Comparison of ENCODE assay signal across 8 cellular contexts in the genomic region with DNA sequence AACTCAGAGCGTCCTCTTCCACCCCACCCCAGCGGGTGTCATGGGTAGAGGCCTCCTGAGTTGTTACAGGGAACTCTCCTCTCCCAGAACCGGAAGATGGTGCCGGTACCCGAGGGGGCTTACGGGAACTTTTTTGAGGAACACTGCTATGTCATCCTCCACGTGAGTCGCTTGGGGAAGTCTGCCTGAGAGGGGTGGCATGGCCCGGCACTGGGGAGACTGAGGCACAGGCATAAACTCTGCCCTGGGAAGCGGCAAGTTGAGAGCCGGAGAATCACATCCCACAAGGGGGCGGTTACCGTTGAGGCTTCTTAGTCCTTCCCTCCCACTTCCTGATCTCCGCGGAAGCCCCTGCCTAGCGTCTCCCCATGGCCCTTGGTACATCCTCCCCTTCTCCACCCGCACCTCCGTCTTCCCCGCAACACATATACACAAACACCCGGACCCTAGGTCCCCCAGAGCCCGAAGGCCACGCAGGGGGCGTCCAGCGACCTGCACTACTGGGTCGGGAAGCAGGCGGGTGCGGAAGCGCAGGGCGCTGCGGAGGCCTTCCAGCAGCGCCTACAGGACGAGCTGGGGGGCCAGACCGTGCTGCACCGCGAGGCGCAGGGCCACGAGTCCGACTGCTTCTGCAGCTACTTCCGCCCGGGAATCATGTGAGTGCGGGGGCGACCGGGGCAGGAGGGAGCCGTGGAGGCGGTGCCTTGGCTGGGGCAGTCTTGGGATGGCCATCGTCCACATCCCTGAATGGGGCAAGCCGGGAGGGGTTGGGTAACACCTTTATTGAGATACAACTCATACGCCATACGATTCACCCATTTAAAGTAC. TPM values are rescaled to one million over a fixed set of nuclear protein-coding genes. Genes with fewer than 3 reads are reported as not detected.
DNase-seq lines count a peak whose midpoint lies in the region; ATAC-seq and TF ChIP-seq lines count a peak whose summit lies in the region.

No MANE protein-coding gene starts in this region.

- H3K4me3 Mint-ChIP-seq in stimulated activated naive B cell treated with anti-CD40 and anti-IgM and Interleukin-4, amounts not matched to agents 10 μg/mL and 1 μg/mL and 100 μg/mL, for 72 hours, result peak overlapping the region; percentile 91 to 96

- peaks cover 35 to 52% of the 10 kb centered on the region in 2 donors for H3K4me1 Mint-ChIP-seq in stimulated activated naive B cell treated with anti-CD40 and anti-IgM and Interleukin-4, amounts not matched to agents 10 μg/mL and 1 μg/mL and 100 μg/mL, for 72 hours

- 2 to 11% methylated on average over 48 to 49 of the region's 49 CpGs for WGBS in esophagus, 2 donors

- TF ChIP-seq CTCF in GM12864 (IDR thresholded peaks at IDR 0.05; ENCODE audit: low read depth, low read length, missing control alignments), result peak; percentile 13

- DNase-seq in GM12864 (ENCODE audit: low read depth) (no peak), HEK293T (ENCODE audit: extremely low spot score) (peak; percentile 31), NCI-H2227 (lab: John Stamatoyannopoulos, UW; ENCODE audit: unreplicated experiment) (peak; percentile 54), activated T-cell treated with anti-CD3 and anti-CD28 coated beads for 1 hour (ENCODE audit: low read depth) (peak; percentile 42), myocyte (ENCODE audit: low read depth) (peak; percentile 75), SW 1271 (lab: John Stamatoyannopoulos, UW) (no peak)
- peak; percentile 77 for DNase-seq in stimulated activated naive B cell treated with anti-CD40 and anti-IgM and Interleukin-4, amounts not matched to agents 10 μg/mL and 1 μg/mL and 100 μg/mL, for 72 hours

- peak overlapping the region; percentile 83 to 85 for H3K27ac ChIP-seq in esophagus (ENCODE audit: low read depth in 2 of 2, low read length in 1 of 2)

- H3K27ac Mint-ChIP-seq in stimulated activated naive B cell treated with anti-CD40 and anti-IgM and Interleukin-4, amounts not matched to agents 10 μg/mL and 1 μg/mL and 100 μg/mL, for 72 hours, result peak overlapping the region; percentile 96

- peak; percentile 80 for ATAC-seq in stimulated activated naive B cell treated with anti-CD40 and anti-IgM and Interleukin-4, amounts not matched to agents 10 μg/mL and 1 μg/mL and 100 μg/mL, for 72 hours (replicated peaks)

- no peaks in the 10 kb centered on the region for H3K27me3 ChIP-seq in esophagus (ENCODE audit: control insufficient read depth in 1 of 2, insufficient read depth in 2 of 2, low read length in 2 of 2)

- H3K36me3 ChIP-seq in esophagus (ENCODE audit: control insufficient read depth in 2 of 2, insufficient read depth in 2 of 2, low read length in 1 of 2), result peaks cover 0 to 6% of the 10 kb centered on the region in 2 donors

- peaks cover 0 to 3% of the 10 kb centered on the region in 2 donors for H3K9me3 Mint-ChIP-seq in stimulated activated naive B cell treated with anti-CD40 and anti-IgM and Interleukin-4, amounts not matched to agents 10 μg/mL and 1 μg/mL and 100 μg/mL, for 72 hours

- POLR2A ChIA-PET in HEK293T (lab: Yijun Ruan, JAX), result no interaction called here

- peaks cover 0 to 32% of the 10 kb centered on the region in 2 donors for H3K4me1 ChIP-seq in esophagus (ENCODE audit: control insufficient read depth in 2 of 2, insufficient read depth in 2 of 2, low read length in 1 of 2)

- CTCF ChIA-PET in HEK293T (lab: Yijun Ruan, JAX), result interaction anchor here (1.4 kb wide), 1 partner anchor 19 kb away, joined by 3 read pairs; no protein-coding TSS in a partner anchor

- no peaks in the 10 kb centered on the region for H3K9me3 ChIP-seq in esophagus (ENCODE audit: control insufficient read depth in 2 of 2, insufficient read depth in 1 of 2, low read depth in 1 of 2, low read length in 1 of 2)

- H3K4me3 ChIP-seq in GM12864 (ENCODE audit: low read depth, low read length) (peak overlapping the region; percentile 63), esophagus (ENCODE audit: low read depth in 1 of 2, low read length in 2 of 2) (peak overlapping the region; percentile 73 to 81)

- no peaks in the 10 kb centered on the region for H3K27me3 Mint-ChIP-seq in stimulated activated naive B cell treated with anti-CD40 and anti-IgM and Interleukin-4, amounts not matched to agents 10 μg/mL and 1 μg/mL and 100 μg/mL, for 72 hours

- H3K36me3 Mint-ChIP-seq in stimulated activated naive B cell treated with anti-CD40 and anti-IgM and Interleukin-4, amounts not matched to agents 10 μg/mL and 1 μg/mL and 100 μg/mL, for 72 hours, result peaks cover 17 to 20% of the 10 kb centered on the region in 2 donors

TF ChIP-seq in HEK293T, 16 proteins besides CTCF, POLR2A, EP300 and RAD21:
- TF ChIP-seq FOXA1 (IDR thresholded peaks at IDR 0.05) (no peak), L3MBTL2 (conservative IDR thresholded peaks at IDR 0.05) (peak; percentile 89), ELF4 (IDR thresholded peaks at IDR 0.05) (peak; percentile 34; the same call in 1 of the 2 replicates)

RNA-seq across cellular contexts. Expression of a gene that starts 3.4 kb away (rescaled TPM):
- polyA plus RNA-seq in esophagus, result 10 to 100 TPM in 1 of 2 donors, 1 to 10 TPM in 1; 4.9 to 16.7 TPM
- 5.5 and 7.9 TPM in 2 replicates for total RNA-seq in myocyte
- 4.0 TPM for polyA plus RNA-seq in myocyte (2012)

RNA-seq across cellular contexts. Expression of a gene that starts 35.4 kb away (rescaled TPM):
- polyA plus RNA-seq in esophagus, result 10 to 100 TPM; 40.1 to 41.2 TPM
- total RNA-seq in myocyte, result 11.2 and 19.6 TPM in 2 replicates
- 23.5 TPM for polyA plus RNA-seq in myocyte (2012)

RNA-seq across cellular contexts. Expression of a gene that starts 45.0 kb away (rescaled TPM):
- polyA plus RNA-seq in esophagus, result under 1 TPM; 0.16 to 0.39 TPM
- total RNA-seq in myocyte, result not detected in 2 replicates
- 0.09 TPM for polyA plus RNA-seq in myocyte (2012)

Comparison
In these comparisons a context has a peak if more than half of its experiments do, and no peak if none do; other contexts are left out.
1. DNase-seq: peak in HEK293T (single experiment), NCI-H2227 (single experiment), activated T-cell treated with anti-CD3 and anti-CD28 coated beads for 1 hour (single experiment), myocyte (single experiment) and stimulated activated naive B cell treated with anti-CD40 and anti-IgM and Interleukin-4, amounts not matched to agents 10 μg/mL and 1 μg/mL and 100 μg/mL, for 72 hours (single experiment); none in GM12864 (single experiment) and SW 1271 (0 of 2).